ENCODE assay signal across 17 cellular contexts in genomic region chr7:17608114-17608833, GRCh38.
DNase-seq lines count a peak whose midpoint lies in the region; ATAC-seq and TF ChIP-seq lines count a peak whose summit lies in the region.
"Had no signal": no experiment of that assay in that cellular context is flagged by ENCODE, and none has a peak within 500 bp of the region (broad histone marks: within the 10 kb centered on the region; RNA-seq: fewer than 3 reads in every experiment).

No MANE protein-coding gene starts in this region.

- intact Hi-C loops in spleen (cut with DNase I; ENCODE audit: low total_unique reads), result no loop called here

- H3K36me3 ChIP-seq in RWPE2 (ENCODE audit: low read depth) (no peaks in the 10 kb centered on the region), spleen (no peaks in the 10 kb centered on the region)
- H3K36me3 ChIP-seq: gastrocnemius medialis, transverse colon had no signal

- H3K9me3 ChIP-seq in RWPE2 (ENCODE audit: severe bottlenecking) (peaks cover 6% of the 10 kb centered on the region), spleen (peaks cover 0 to 15% (median 9%) of the 10 kb centered on the region in 8 donors)
- H3K9me3 ChIP-seq: gastrocnemius medialis, transverse colon had no signal

- peak; percentile 78 for DNase-seq in AG10803 (ENCODE audit: low read depth)
- DNase-seq in HT-29 (ENCODE audit: low spot score), result peak; percentile 13
- no peak for DNase-seq in RWPE2 (ENCODE audit: low spot score)
- peak; percentile 65 for DNase-seq in fibroblast of pulmonary artery (ENCODE audit: low read depth)
- DNase-seq in spleen, result no peak
- DNase-seq in stimulated activated naive B cell treated with anti-CD40 and anti-IgM and Interleukin-4, amounts not matched to agents 10 μg/mL and 1 μg/mL and 100 μg/mL, for 72 hours, result no peak
- DNase-seq in DMS 273 treated with DMSO at 0.1 percent for 48 hours (lab: John Stamatoyannopoulos, UW), result no peak
- no peak for DNase-seq in retina
- DNase-seq: activated CD4-positive, CD25-positive, alpha-beta regulatory T cell treated with anti-CD3 and anti-CD28 coated beads, Interleukin-2, amount 50 U/mL, for 72 hours; activated CD8-positive, alpha-beta memory T cell treated with anti-CD3 and anti-CD28 coated beads, Interleukin-2, amount 50 U/mL, for 48 hours; activated naive CD8-positive, alpha-beta T cell treated with anti-CD3 and anti-CD28 coated beads, Interleukin-2, amount 50 U/mL, for 24 hours; dorsolateral prefrontal cortex; gastrocnemius medialis; islet precursor cell; Kasumi-1; transverse colon had no signal

- H3K27ac ChIP-seq in RWPE2 (ENCODE audit: poor library complexity, severe bottlenecking) (peak overlapping the region; percentile 21), spleen (no peak overlapping the region)
- H3K27ac ChIP-seq: dorsolateral prefrontal cortex, gastrocnemius medialis, transverse colon had no signal

- H3K4me1 ChIP-seq in RWPE2 (ENCODE audit: insufficient read depth, poor library complexity, severe bottlenecking) (peaks cover 7% of the 10 kb centered on the region), spleen (no peaks in the 10 kb centered on the region)
- H3K4me1 ChIP-seq: gastrocnemius medialis had no signal

- no peak overlapping the region for H3K4me3 ChIP-seq in AG10803 (ENCODE audit: low read length)
- no peak overlapping the region for H3K4me3 ChIP-seq in RWPE2 (ENCODE audit: severe bottlenecking)
- H3K4me3 ChIP-seq in fibroblast of pulmonary artery (replicated peaks; ENCODE audit: low read depth, low read length), result no peak overlapping the region
- H3K4me3 ChIP-seq in spleen, result no peak overlapping the region
- H3K4me3 ChIP-seq: dorsolateral prefrontal cortex, gastrocnemius medialis, transverse colon had no signal

- ATAC-seq in RWPE2 (ENCODE audit: low read depth), result no peak
- no peak for ATAC-seq in stimulated activated naive B cell treated with anti-CD40 and anti-IgM and Interleukin-4, amounts not matched to agents 10 μg/mL and 1 μg/mL and 100 μg/mL, for 72 hours (replicated peaks)
- ATAC-seq: activated naive CD8-positive, alpha-beta T cell treated with anti-CD3 and anti-CD28 coated beads, Interleukin-2, amount 50 U/mL, for 24 hours; gastrocnemius medialis had no signal

- no peaks in the 10 kb centered on the region for H3K27me3 Mint-ChIP-seq in stimulated activated naive B cell treated with anti-CD40 and anti-IgM and Interleukin-4, amounts not matched to agents 10 μg/mL and 1 μg/mL and 100 μg/mL, for 72 hours
- H3K27me3 Mint-ChIP-seq: progenitor cell of endocrine pancreas had no signal

- WGBS in spleen, 5 donors, result 55 to 74% (median 64%) methylated on average over 1 of the region's 1 CpG

- H3K36me3 Mint-ChIP-seq in stimulated activated naive B cell treated with anti-CD40 and anti-IgM and Interleukin-4, amounts not matched to agents 10 μg/mL and 1 μg/mL and 100 μg/mL, for 72 hours, result no peaks in the 10 kb centered on the region

- no peak overlapping the region for H3K27ac Mint-ChIP-seq in stimulated activated naive B cell treated with anti-CD40 and anti-IgM and Interleukin-4, amounts not matched to agents 10 μg/mL and 1 μg/mL and 100 μg/mL, for 72 hours
- H3K27ac Mint-ChIP-seq: activated naive CD8-positive, alpha-beta T cell treated with anti-CD3 and anti-CD28 coated beads, Interleukin-2, amount 50 U/mL, for 24 hours; progenitor cell of endocrine pancreas had no signal

- TF ChIP-seq CTCF in AG10803 (conservative IDR thresholded peaks at IDR 0.05; ENCODE audit: low read length) (no peak), RWPE2 (IDR thresholded peaks at IDR 0.05; ENCODE audit: poor library complexity, severe bottlenecking) (no peak), fibroblast of pulmonary artery (IDR thresholded peaks at IDR 0.05; ENCODE audit: low read length, missing control alignments) (no peak), spleen (IDR thresholded peaks at IDR 0.05 in 8 of 11, conservative IDR thresholded peaks at IDR 0.05 in 3 of 11) (no peak)

- H3K4me3 Mint-ChIP-seq in stimulated activated naive B cell treated with anti-CD40 and anti-IgM and Interleukin-4, amounts not matched to agents 10 μg/mL and 1 μg/mL and 100 μg/mL, for 72 hours, result no peak overlapping the region
- H3K4me3 Mint-ChIP-seq: activated naive CD8-positive, alpha-beta T cell treated with anti-CD3 and anti-CD28 coated beads, Interleukin-2, amount 50 U/mL, for 24 hours had no signal

- H3K4me1 Mint-ChIP-seq in stimulated activated naive B cell treated with anti-CD40 and anti-IgM and Interleukin-4, amounts not matched to agents 10 μg/mL and 1 μg/mL and 100 μg/mL, for 72 hours, result no peaks in the 10 kb centered on the region
- H3K4me1 Mint-ChIP-seq: activated naive CD8-positive, alpha-beta T cell treated with anti-CD3 and anti-CD28 coated beads, Interleukin-2, amount 50 U/mL, for 24 hours had no signal

- TF ChIP-seq POLR2A in spleen (IDR thresholded peaks at IDR 0.05), result no peak

- peaks cover 7 to 10% of the 10 kb centered on the region in 2 donors for H3K9me3 Mint-ChIP-seq in stimulated activated naive B cell treated with anti-CD40 and anti-IgM and Interleukin-4, amounts not matched to agents 10 μg/mL and 1 μg/mL and 100 μg/mL, for 72 hours

- H3K27me3 ChIP-seq in RWPE2 (ENCODE audit: insufficient read depth, poor library complexity, severe bottlenecking) (no peaks in the 10 kb centered on the region), spleen (replicated peaks in 1 of 7) (no peaks in the 10 kb centered on the region)
- H3K27me3 ChIP-seq: dorsolateral prefrontal cortex, gastrocnemius medialis, transverse colon had no signal

Comparison
In these comparisons a context has a peak if more than half of its experiments do, and no peak if none do; other contexts are left out.
1. DNase-seq: peak in AG10803 (single experiment), HT-29 (single experiment) and fibroblast of pulmonary artery (single experiment); none in RWPE2 (single experiment), spleen (single experiment), stimulated activated naive B cell treated with anti-CD40 and anti-IgM and Interleukin-4, amounts not matched to agents 10 μg/mL and 1 μg/mL and 100 μg/mL, for 72 hours (single experiment), DMS 273 treated with DMSO at 0.1 percent for 48 hours (single experiment) and retina (single experiment).